Comparison of ENCODE assay signal across 38 cellular contexts in genomic region chr19:50154529-50154928, GRCh38. TPM values are rescaled to one million over a fixed set of nuclear protein-coding genes. Genes with fewer than 3 reads are reported as not detected.
"Had no signal": no experiment of that assay in that cellular context is flagged by ENCODE, and none has a peak within 500 bp of the region (broad histone marks: within the 10 kb centered on the region; RNA-seq: fewer than 3 reads in every experiment).

No MANE protein-coding gene starts in this region.

- H3K9me3 ChIP-seq: MG63 had no signal

- H3K4me3 ChIP-seq: MG63 had no signal

- H3K36me3 ChIP-seq: MG63 had no signal

- DNase-seq: Karpas-422, Kasumi-1, MG63, MM.1S, NCI-H1048, NCI-H1092, NCI-H1092 treated with DMSO at 0.1 percent for 48 hours, NCI-H1105, NCI-H1105 treated with DMSO at 0.1 percent for 48 hours, NCI-H1417, NCI-H1417 treated with DMSO at 0.1 percent for 48 hours, NCI-H1436, NCI-H1436 treated with DMSO at 0.1 percent for 48 hours, NCI-H146, NCI-H1694, NCI-H1694 treated with DMSO at 0.1 percent for 48 hours, NCI-H187, NCI-H187 treated with DMSO at 0.1 percent for 48 hours, NCI-H1930, NCI-H2029, NCI-H2029 treated with DMSO at 0.1 percent for 48 hours, NCI-H2081, NCI-H2081 treated with DMSO at 0.1 percent for 48 hours, NCI-H2107, NCI-H2171, NCI-H2171 treated with DMSO at 0.1 percent for 48 hours, NCI-H2227 treated with DMSO at 0.1 percent for 48 hours, NCI-H226, NCI-H345, NCI-H446, NCI-H446 treated with DMSO at 0.1 percent for 48 hours, NCI-H510A, NCI-H510A treated with DMSO at 0.1 percent for 48 hours, NCI-H524 had no signal

- H3K27me3 ChIP-seq: MG63 had no signal

RNA-seq across cellular contexts. Expression of gene IZUMO2, which starts 8.6 kb away (rescaled TPM):
- total RNA-seq: LHCN-M2, M059J, MCF 10A, NCI-H460 had no signal

RNA-seq across cellular contexts. Expression of gene MYH14, which starts 48.9 kb away (rescaled TPM):
- total RNA-seq: LHCN-M2, M059J, MCF 10A had no signal
